In genomic region chr16:30017937-30018336, GRCh38 we compare ENCODE assay signal across 2 cellular contexts. TPM values are rescaled to one million over a fixed set of nuclear protein-coding genes. Genes with fewer than 3 reads are reported as not detected.
"Had no signal": no experiment of that assay in that cellular context is flagged by ENCODE, and none has a peak within 500 bp of the region (broad histone marks: within the 10 kb centered on the region; RNA-seq: fewer than 3 reads in every experiment).

No MANE protein-coding gene starts in this region.

RNA-seq across cellular contexts. Expression of gene C16orf92, which starts 5.1 kb away (rescaled TPM):
- total RNA-seq: G401, GM12878 had no signal

RNA-seq across cellular contexts. Expression of gene DOC2A, which starts 7.1 kb away (rescaled TPM):
- total RNA-seq: G401 had no signal
